ENCODE assay signal across 10 cellular contexts in genomic region chr2:88481937-88482336, GRCh38. TPM values are rescaled to one million over a fixed set of nuclear protein-coding genes. Genes with fewer than 3 reads are reported as not detected.
DNase-seq lines count a peak whose midpoint lies in the region; FAIRE-seq and TF ChIP-seq lines count a peak whose summit lies in the region.
"Had no signal": no experiment of that assay in that cellular context is flagged by ENCODE, and none has a peak within 500 bp of the region (broad histone marks: within the 10 kb centered on the region; RNA-seq: fewer than 3 reads in every experiment).

No MANE protein-coding gene starts in this region.

- no peak overlapping the region for H3K56ac ChIP-seq in H1 (replicated peaks; ENCODE audit: insufficient read length, low read depth, low read length)

- no peaks in the 10 kb centered on the region for H3K9me3 ChIP-seq in H1 (ENCODE audit: insufficient read depth in 2 of 2, low read depth in 1 of 2, low read length in 1 of 2)

- H3K4me3 ChIP-seq in H1 (ENCODE audit: extremely low read depth in 1 of 4, insufficient read depth in 2 of 4, low read depth in 3 of 4, low read length in 4 of 4): no peak overlapping the region

- H2BK120ac ChIP-seq in H1 (replicated peaks; ENCODE audit: low read depth, low read length): no peak overlapping the region

- no peaks in the 10 kb centered on the region for H3K36me3 Mint-ChIP-seq in type B pancreatic cell

- H4K5ac ChIP-seq in H1 (ENCODE audit: insufficient read length, low read depth, low read length): no peak overlapping the region

- H3K23me2 ChIP-seq in H1 (ENCODE audit: low read depth, low read length): no peaks in the 10 kb centered on the region

- no peak overlapping the region for H3K4me3 Mint-ChIP-seq in type B pancreatic cell
- H3K4me3 Mint-ChIP-seq: neural crest cell had no signal

- DNase-seq in SIG-M5 treated with dmso at 0.1 percent for 504 hours (lab: John Stamatoyannopoulos, UW; ENCODE audit: unreplicated experiment) (peak; percentile 56), SIG-M5 (lab: John Stamatoyannopoulos, UW) (no peak), NCI-H774 (lab: John Stamatoyannopoulos, UW) (peak; percentile 74), H1 (ENCODE audit: low read depth in 1 of 2, low spot score in 2 of 2) (no peak), type B pancreatic cell (ENCODE audit: extremely low spot score, unreplicated experiment) (no peak), Kasumi-1 (lab: John Stamatoyannopoulos, UW) (no peak), globus pallidus (ENCODE audit: low spot score) (no peak)
- DNase-seq in central memory CD4-positive, alpha-beta T cell: no peak
- DNase-seq: T-helper 9 cell had no signal

- no peak overlapping the region for H2AFZ ChIP-seq in H1 (ENCODE audit: low read length)

- TF ChIP-seq CTCF in H1 (IDR thresholded peaks at IDR 0.05; ENCODE audit: control extremely low read depth in 1 of 3, insufficient read depth in 1 of 3, low read depth in 1 of 3, low read length in 3 of 3) (no peak), type B pancreatic cell (conservative IDR thresholded peaks at IDR 0.05) (no peak)

- no peak overlapping the region for H4K8ac ChIP-seq in H1 (ENCODE audit: extremely low read depth, insufficient read depth, low read length)

- no peak overlapping the region for H2BK12ac ChIP-seq in H1 (ENCODE audit: low read depth, low read length)

- no peaks in the 10 kb centered on the region for H3K79me1 ChIP-seq in H1 (ENCODE audit: low read depth, low read length)

- no peaks in the 10 kb centered on the region for H3K27me3 ChIP-seq in H1 (replicated peaks in 1 of 4; ENCODE audit: control insufficient read depth in 3 of 4, extremely low read depth in 1 of 4, insufficient read depth in 3 of 4, low read length in 3 of 4)

- no peaks in the 10 kb centered on the region for H3K79me2 ChIP-seq in H1 (ENCODE audit: control insufficient read depth in 1 of 2, insufficient read depth in 2 of 2, low read length in 2 of 2)

- H3K23ac ChIP-seq in H1 (ENCODE audit: insufficient read length): no peak overlapping the region

- CTCF ChIA-PET in H1 (lab: Charles Lee; ENCODE audit: partially characterized antibody): interaction anchor here (0.6 to 1.8 kb wide), 9 partner anchors 8 to 299 kb away, joined by 3 to 9 read pairs (median 4); no protein-coding TSS in a partner anchor

- H3K14ac ChIP-seq in H1 (ENCODE audit: insufficient read length): no peak overlapping the region

- TF ChIP-seq POLR2A in H1 (IDR thresholded peaks at IDR 0.05; ENCODE audit: control extremely low read depth in 1 of 2, low read depth in 2 of 2, low read length in 2 of 2): no peak

- no peak overlapping the region for H2AK5ac ChIP-seq in H1 (ENCODE audit: low read depth, low read length)

- H2BK15ac ChIP-seq in H1 (ENCODE audit: low read length): no peak overlapping the region

- H4K91ac ChIP-seq in H1 (replicated peaks; ENCODE audit: insufficient read length, low read length): no peak overlapping the region

- peak overlapping the region; percentile 55 for H3K27ac Mint-ChIP-seq in type B pancreatic cell

- no peaks in the 10 kb centered on the region for H3K9me3 Mint-ChIP-seq in type B pancreatic cell
- H3K9me3 Mint-ChIP-seq: neural crest cell had no signal

- H3K18ac ChIP-seq in H1 (ENCODE audit: extremely low read depth, low read length): no peak overlapping the region

- no peak overlapping the region for H3K9ac ChIP-seq in H1 (replicated peaks in 1 of 4; ENCODE audit: extremely low read depth in 1 of 4, low read depth in 3 of 4, low read length in 3 of 4)

- no peak overlapping the region for H2BK5ac ChIP-seq in H1 (ENCODE audit: low read depth, low read length)

- no peak for FAIRE-seq in H1 (lab: Jason Lieb, UNC)

- H3K4ac ChIP-seq in H1 (replicated peaks; ENCODE audit: insufficient read length, low read depth, low read length): no peak overlapping the region

- H3K27me3 Mint-ChIP-seq in type B pancreatic cell: peaks cover 6% of the 10 kb centered on the region

- TF ChIP-seq EP300 in H1 (IDR thresholded peaks at IDR 0.05; ENCODE audit: borderline replicate concordance in 1 of 2, low read depth in 2 of 2, low read length in 2 of 2): no peak

- peaks cover 10% of the 10 kb centered on the region for H3K4me1 Mint-ChIP-seq in type B pancreatic cell (ENCODE audit: unreplicated experiment)
- H3K4me1 Mint-ChIP-seq: neural crest cell had no signal

- H3K36me3 ChIP-seq in H1 (ENCODE audit: control insufficient read depth in 2 of 4, insufficient read depth in 4 of 4, low read length in 3 of 4): 0 out of 8 replicates have a peak, but pooled peaks cover 0 to 2% (median 0%) of the 10 kb centered on the region in 4 experiments

- WGBS in H1 (ENCODE audit: extremely low coverage in 1 of 2, insufficient coverage in 1 of 2, insufficient read length in 1 of 2, insufficient replicate concordance in 2 of 2, low coverage in 1 of 2, low lambda C conversion rate in 2 of 2, missing lambda C conversion rate in 1 of 2), 2 experiments: 68% methylated on average over 5 of the region's 5 CpGs; no CpG with 5 or more reads in 1 of the 2 experiments

- no peak overlapping the region for H3K4me2 ChIP-seq in H1 (ENCODE audit: insufficient read depth in 1 of 2, low read depth in 2 of 2, low read length in 2 of 2)

- peaks cover 0 to 7% (median 0%) of the 10 kb centered on the region in 4 experiments; a peak in 2 of 7 replicates for H3K4me1 ChIP-seq in H1 (replicated peaks in 1 of 4; ENCODE audit: control insufficient read depth in 3 of 4, insufficient read depth in 4 of 4, low read length in 3 of 4)

- H3K27ac ChIP-seq in H1 (ENCODE audit: low read depth, low read length): no peak overlapping the region

- H2BK20ac ChIP-seq in H1 (ENCODE audit: low read length): no peak overlapping the region

- no peaks in the 10 kb centered on the region for H4K20me1 ChIP-seq in H1 (replicated peaks in 1 of 2; ENCODE audit: control insufficient read depth in 1 of 2, insufficient read depth in 2 of 2, low read length in 2 of 2)

- POLR2A ChIA-PET in H1 (lab: Charles Lee; ENCODE audit: partially characterized antibody): interaction anchor here (0.9 to 1.2 kb wide), 2 partner anchors 19 to 21 kb away, joined by 3 to 4 read pairs; no protein-coding TSS in a partner anchor

- no peak for TF ChIP-seq RAD21 in H1 (IDR thresholded peaks at IDR 0.05 in 1 of 2, conservative IDR thresholded peaks at IDR 0.05 in 1 of 2; ENCODE audit: low read depth in 2 of 2, low read length in 2 of 2)

TF ChIP-seq in H1, 55 proteins besides CTCF, POLR2A, EP300 and RAD21:
- no peak for TF ChIP-seq TBP (IDR thresholded peaks at IDR 0.05; ENCODE audit: low read depth, low read length)
- TF ChIP-seq CBX5 (IDR thresholded peaks at IDR 0.05; ENCODE audit: low read depth, low read length): no peak
- TF ChIP-seq USF2 (IDR thresholded peaks at IDR 0.05; ENCODE audit: low read length): no peak
- peak; percentile 66 for TF ChIP-seq CREB1 (IDR thresholded peaks at IDR 0.05)
- TF ChIP-seq SIN3A (conservative IDR thresholded peaks at IDR 0.05 in 1 of 2, IDR thresholded peaks at IDR 0.05 in 1 of 2; ENCODE audit: low read depth in 1 of 2, low read length in 2 of 2): no peak
TF ChIP-seq in H1: peak in this region for 1.

RNA-seq across cellular contexts. Expression of gene FOXI3, which starts 29.4 kb away (rescaled TPM):
- 15.9 and 17.1 TPM in 2 replicates for total RNA-seq in H1 (2021; fragmentation: NEBNext Ultra II Directional; extraction: Animal tissue kit (Norgen Biotek cat#: 25700))
- polyA plus RNA-seq in H1 (2011; rRNA removed): 6.8 and 9.8 TPM in 2 replicates
- 6.3 TPM for polyA plus RNA-seq in H1 (2011; cell fraction: cytosol; rRNA removed)
- polyA plus RNA-seq in H1 (2011; cell fraction: nucleus; rRNA removed): 5.4 TPM
- 9.7 to 12.7 TPM (median 12.4 TPM) in 4 replicates for polyA plus RNA-seq in H1 (2012, experiment 1 of 2)
- polyA plus RNA-seq in H1 (2012, experiment 2 of 2): 11.5 TPM
- polyA plus RNA-seq in H1 (2013, experiment 1 of 2): 2.0 TPM
- 2.2 TPM for polyA plus RNA-seq in H1 (2013, experiment 2 of 2)
- 8.4 and 9.1 TPM in 2 replicates for polyA minus RNA-seq in H1 (2011; rRNA and poly(A)+ RNA removed)
- polyA minus RNA-seq in H1 (2011; cell fraction: cytosol; rRNA and poly(A)+ RNA removed): 14.8 TPM
- polyA minus RNA-seq in H1 (2011; cell fraction: nucleus; rRNA and poly(A)+ RNA removed): 10.7 TPM
- total RNA-seq in type B pancreatic cell (ENCODE audit: low replicate concordance): 1.1 and 2.2 TPM in 2 replicates

Comparison
In these comparisons a context has a peak if more than half of its experiments do, and no peak if none do; other contexts are left out.
1. DNase-seq: peak in SIG-M5 treated with dmso at 0.1 percent for 504 hours (single experiment) and NCI-H774 (single experiment); none in SIG-M5 (single experiment), H1 (0 of 2), type B pancreatic cell (single experiment), central memory CD4-positive, alpha-beta T cell (single experiment), Kasumi-1 (0 of 2) and globus pallidus (single experiment).